9 cellular contexts compared by ENCODE assay signal in genomic region chr11:1152316-1153104, GRCh38. TPM values are rescaled to one million over a fixed set of nuclear protein-coding genes. Genes with fewer than 3 reads are reported as not detected.
DNase-seq lines count a peak whose midpoint lies in the region; ATAC-seq lines count a peak whose summit lies in the region.
"Had no signal": no experiment of that assay in that cellular context is flagged by ENCODE, and none has a peak within 500 bp of the region (broad histone marks: within the 10 kb centered on the region; RNA-seq: fewer than 3 reads in every experiment).

No MANE protein-coding gene starts in this region.

- H3K36me3 Mint-ChIP-seq in activated CD8-positive, alpha-beta memory T cell treated with anti-CD3 and anti-CD28 coated beads, Interleukin-2, amount 10 ng/mL, durations not matched to agents 7 days and 5 days: no peaks in the 10 kb centered on the region

- H3K27me3 Mint-ChIP-seq in activated CD8-positive, alpha-beta memory T cell treated with anti-CD3 and anti-CD28 coated beads, Interleukin-2, amount 10 ng/mL, durations not matched to agents 7 days and 5 days: peaks cover 4% of the 10 kb centered on the region

- H3K27ac Mint-ChIP-seq in activated CD8-positive, alpha-beta memory T cell treated with anti-CD3 and anti-CD28 coated beads, Interleukin-2, amount 10 ng/mL, durations not matched to agents 7 days and 5 days: no peak overlapping the region

- CTCF ChIA-PET in activated CD8-positive, alpha-beta memory T cell treated with anti-CD3 and anti-CD28 coated beads, Interleukin-2, amount 10 ng/mL, durations not matched to agents 7 days and 5 days (lab: Charles Lee): no interaction called here

- intact Hi-C loops in left cardiac atrium (cut with DNase I): no loop called here

- H3K4me3 Mint-ChIP-seq in activated CD8-positive, alpha-beta memory T cell treated with anti-CD3 and anti-CD28 coated beads, Interleukin-2, amount 10 ng/mL, durations not matched to agents 7 days and 5 days: no peak overlapping the region

- H3K4me1 Mint-ChIP-seq in activated CD8-positive, alpha-beta memory T cell treated with anti-CD3 and anti-CD28 coated beads, Interleukin-2, amount 10 ng/mL, durations not matched to agents 7 days and 5 days: peaks cover 5% of the 10 kb centered on the region

- DNase-seq in COLO668 (lab: John Stamatoyannopoulos, UW; ENCODE audit: unreplicated experiment) (peak; percentile 10), HCEC 1CT (peak; percentile 12), left lobe of liver (ENCODE audit: low spot score) (peak; percentile 38), NCI-H2107 treated with DMSO at 0.1 percent for 48 hours (lab: John Stamatoyannopoulos, UW; ENCODE audit: unreplicated experiment) (no peak), GM19238 (ENCODE audit: insufficient read length, low spot score) (no peak), left cardiac atrium (no peak)
- peak; percentile 65 for DNase-seq in activated CD8-positive, alpha-beta memory T cell treated with anti-CD3 and anti-CD28 coated beads, Interleukin-2, amount 10 ng/mL, durations not matched to agents 7 days and 5 days
- DNase-seq: NCI-H2081 treated with DMSO at 0.1 percent for 48 hours had no signal

- ATAC-seq in activated CD8-positive, alpha-beta memory T cell treated with anti-CD3 and anti-CD28 coated beads, Interleukin-2, amount 10 ng/mL, durations not matched to agents 7 days and 5 days: no peak
- no peak for ATAC-seq in left lobe of liver
- ATAC-seq in HG02870 (IDR thresholded peaks at IDR 0.05; ENCODE audit: unreplicated experiment): no peak
- ATAC-seq in left cardiac atrium: no peak

- peaks cover 8% of the 10 kb centered on the region for H3K9me3 Mint-ChIP-seq in activated CD8-positive, alpha-beta memory T cell treated with anti-CD3 and anti-CD28 coated beads, Interleukin-2, amount 10 ng/mL, durations not matched to agents 7 days and 5 days (ENCODE audit: low read depth)

RNA-seq across cellular contexts. Expression of gene MUC5AC, which starts 5.2 kb away (rescaled TPM):
- not detected for total RNA-seq in activated CD8-positive, alpha-beta memory T cell treated with anti-CD3 and anti-CD28 coated beads, Interleukin-2, amount 10 ng/mL, durations not matched to agents 7 days and 5 days
- 0.03 TPM for total RNA-seq in left lobe of liver
- not detected for total RNA-seq in left cardiac atrium

Comparison
In these comparisons a context has a peak if more than half of its experiments do, and no peak if none do; other contexts are left out.
1. DNase-seq: peak in COLO668 (single experiment), HCEC 1CT (single experiment), activated CD8-positive, alpha-beta memory T cell treated with anti-CD3 and anti-CD28 coated beads, Interleukin-2, amount 10 ng/mL, durations not matched to agents 7 days and 5 days (single experiment) and left lobe of liver (single experiment); none in NCI-H2107 treated with DMSO at 0.1 percent for 48 hours (single experiment), GM19238 (single experiment) and left cardiac atrium (single experiment).